In the genomic region with DNA sequence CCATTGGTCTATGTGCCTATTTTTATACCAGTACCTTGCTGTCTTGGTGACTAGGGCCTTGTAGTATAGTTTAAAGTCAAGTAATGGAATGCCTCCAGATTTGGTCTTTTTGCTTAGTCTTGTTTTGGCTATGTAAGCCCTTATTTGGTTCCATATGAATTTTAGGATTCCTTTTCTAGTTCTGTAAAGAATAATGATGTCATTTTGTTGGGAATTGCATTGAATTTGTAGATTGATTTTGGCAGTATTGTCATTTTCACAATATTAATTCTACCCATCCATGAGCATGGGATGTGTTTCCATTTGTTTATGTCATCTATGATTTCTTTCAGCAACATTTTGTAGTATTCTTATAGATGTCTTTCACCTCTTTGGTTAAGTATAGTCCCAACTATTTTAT, we compare ENCODE assay signal across 11 cellular contexts.
"Had no signal": no experiment of that assay in that cellular context is flagged by ENCODE, and none has a peak within 500 bp of the region (broad histone marks: within the 10 kb centered on the region; RNA-seq: fewer than 3 reads in every experiment).

No MANE protein-coding gene starts in this region.

- H3K9ac ChIP-seq: GM23248 had no signal

- H3K27ac ChIP-seq: GM23248 had no signal

- H3K4me2 ChIP-seq: GM23338 had no signal

- H3K36me3 ChIP-seq: HAP-1 had no signal

- H3K9me3 ChIP-seq: HAP-1 had no signal

- H3K4me3 ChIP-seq: GM23248, GM23338, HAP-1 had no signal

- FAIRE-seq: H1, H54 had no signal

- H3K4me1 ChIP-seq: HAP-1 had no signal

- H2AFZ ChIP-seq: GM23248, GM23338 had no signal

- DNase-seq: GM23248, GOT3, H7, H9, HCEC 1CT, HFFc6 had no signal

- ATAC-seq: GM23338, HCT116 had no signal
